1 cellular context compared by ENCODE assay signal in the genomic region with DNA sequence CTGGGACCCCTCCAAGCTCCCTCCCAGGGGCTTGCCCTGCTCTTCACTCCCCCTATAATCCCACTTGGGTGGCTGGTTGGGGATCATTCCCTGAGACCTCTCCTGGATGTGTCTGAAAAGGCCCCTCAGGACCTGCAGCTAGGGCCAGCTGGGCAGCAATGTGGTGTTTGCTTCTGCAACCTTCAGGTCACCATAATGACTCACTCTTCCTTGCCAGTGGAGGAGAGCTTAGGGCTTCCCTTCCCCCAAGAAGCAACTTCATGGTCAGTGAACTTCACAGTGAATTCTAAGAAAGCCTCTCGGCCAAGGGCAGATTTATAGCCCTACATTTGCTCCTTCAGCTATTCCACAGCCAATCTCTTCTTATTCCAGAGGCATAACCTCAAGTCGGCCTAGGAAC.
TF ChIP-seq lines count a peak whose summit lies in the region.

No MANE protein-coding gene starts in this region.

TF ChIP-seq in HepG2, 621 proteins besides CTCF, POLR2A, EP300 and RAD21 (continued from another document):
- TF ChIP-seq ZNF503 (CRISPR knock-in tag; IDR thresholded peaks at IDR 0.05) (no peak), KAT7 (CRISPR knock-in tag; IDR thresholded peaks at IDR 0.05; ENCODE audit: borderline replicate concordance) (no peak), DZIP1 (CRISPR knock-in tag; IDR thresholded peaks at IDR 0.05) (no peak), ZNF501 (CRISPR knock-in tag; IDR thresholded peaks at IDR 0.05) (no peak), SRSF1 (optimal IDR thresholded peaks at IDR 0.05; ENCODE audit: low read depth, low read length) (no peak), RFXAP (CRISPR knock-in tag; IDR thresholded peaks at IDR 0.05; ENCODE audit: borderline replicate concordance) (no peak), GMEB1 (CRISPR knock-in tag; IDR thresholded peaks at IDR 0.05; ENCODE audit: borderline replicate concordance) (no peak), MAF1 (CRISPR knock-in tag; IDR thresholded peaks at IDR 0.05; ENCODE audit: borderline replicate concordance) (no peak), MAFG (CRISPR knock-in tag; IDR thresholded peaks at IDR 0.05) (no peak), ZNF512B (CRISPR knock-in tag; IDR thresholded peaks at IDR 0.05; ENCODE audit: borderline replicate concordance) (no peak), ZNF546 (CRISPR knock-in tag; conservative IDR thresholded peaks at IDR 0.05) (no peak), LRRFIP1 (CRISPR knock-in tag; conservative IDR thresholded peaks at IDR 0.05) (no peak)
- TF ChIP-seq, protein P1, sequence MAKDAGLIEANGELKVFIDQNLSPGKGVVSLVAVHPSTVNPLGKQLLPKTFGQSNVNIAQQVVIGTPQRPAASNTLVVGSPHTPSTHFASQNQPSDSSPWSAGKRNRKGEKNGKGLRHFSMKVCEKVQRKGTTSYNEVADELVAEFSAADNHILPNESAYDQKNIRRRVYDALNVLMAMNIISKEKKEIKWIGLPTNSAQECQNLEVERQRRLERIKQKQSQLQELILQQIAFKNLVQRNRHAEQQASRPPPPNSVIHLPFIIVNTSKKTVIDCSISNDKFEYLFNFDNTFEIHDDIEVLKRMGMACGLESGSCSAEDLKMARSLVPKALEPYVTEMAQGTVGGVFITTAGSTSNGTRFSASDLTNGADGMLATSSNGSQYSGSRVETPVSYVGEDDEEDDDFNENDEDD (CRISPR knock-in tag; IDR thresholded peaks at IDR 0.05; ENCODE audit: borderline replicate concordance) = no peak
